25 cellular contexts compared by ENCODE assay signal in genomic region chr2:43011142-43011491, GRCh38.
DNase-seq lines count a peak whose midpoint lies in the region; ATAC-seq, FAIRE-seq and TF ChIP-seq lines count a peak whose summit lies in the region.
"Had no signal": no experiment of that assay in that cellular context is flagged by ENCODE, and none has a peak within 500 bp of the region (broad histone marks: within the 10 kb centered on the region; RNA-seq: fewer than 3 reads in every experiment).

No MANE protein-coding gene starts in this region.

- no peaks in the 10 kb centered on the region for H3K36me3 ChIP-seq in Loucy (ENCODE audit: insufficient read depth, low read length)
- no peaks in the 10 kb centered on the region for H3K36me3 ChIP-seq in mammary epithelial cell (ENCODE audit: insufficient read depth, low read length)
- no peaks in the 10 kb centered on the region for H3K36me3 ChIP-seq in pancreas
- H3K36me3 ChIP-seq in osteoblast (ENCODE audit: insufficient read depth, low read length): no peaks in the 10 kb centered on the region
- H3K36me3 ChIP-seq: spleen had no signal

- H3K9me2 ChIP-seq in Loucy (replicated peaks; ENCODE audit: low read depth, low read length): no peaks in the 10 kb centered on the region

- H3K9ac ChIP-seq in Loucy (ENCODE audit: low read depth, low read length, poor library complexity, severe bottlenecking) (peak overlapping the region; percentile 12), mammary epithelial cell (ENCODE audit: insufficient read depth, low read length) (no peak overlapping the region)

- BruUV-seq in Calu3 (replicated peaks; lab: Mats Ljungman, UMichigan): no TSS peak
- no TSS peak for BruUV-seq in mammary epithelial cell (replicated peaks; lab: Mats Ljungman, UMichigan)

- no peaks in the 10 kb centered on the region for H3K79me2 ChIP-seq in Loucy (ENCODE audit: insufficient read depth, low read length)
- H3K79me2 ChIP-seq in mammary epithelial cell (ENCODE audit: insufficient read depth, low read length): no peaks in the 10 kb centered on the region
- H3K79me2 ChIP-seq in osteoblast (ENCODE audit: insufficient read depth, low read length): no peaks in the 10 kb centered on the region

- H3K27ac ChIP-seq in mammary epithelial cell (ENCODE audit: insufficient read depth, low read depth, low read length) (peak overlapping the region; percentile 19), pancreas (peak overlapping the region in 3 of 4 donors; percentile 6 to 69 (median 59)), osteoblast (ENCODE audit: low read depth, low read length) (no peak overlapping the region)
- H3K27ac ChIP-seq: psoas muscle had no signal

- H4K20me1 ChIP-seq in Loucy (ENCODE audit: insufficient read depth, low read length, poor library complexity, severe bottlenecking): no peaks in the 10 kb centered on the region
- H4K20me1 ChIP-seq in mammary epithelial cell (ENCODE audit: insufficient read depth, low read length): no peaks in the 10 kb centered on the region
- no peaks in the 10 kb centered on the region for H4K20me1 ChIP-seq in osteoblast (ENCODE audit: insufficient read depth, low read length)

- dilution Hi-C loops in mammary epithelial cell (cut with HindIII; ENCODE audit: low sequenced_read_pairs): no loop called here

- no peak overlapping the region for H3K4me3 Mint-ChIP-seq in Calu3 (ENCODE audit: low read depth, unreplicated experiment)
- no peak overlapping the region for H3K4me3 Mint-ChIP-seq in glutamatergic neuron (ENCODE audit: unreplicated experiment)
- H3K4me3 Mint-ChIP-seq: activated B cell treated with CpG ODN at 0.5 μM for 24 hours; activated CD8-positive, alpha-beta T cell treated with anti-CD3 and anti-CD28 coated beads for 36 hours; activated T-cell treated with anti-CD3 and anti-CD28 coated beads, Interleukin-2, amount 50 U/mL, for 4 hours; GM23338; nephron; T-helper 17 cell had no signal

- H2AFZ ChIP-seq in Loucy (ENCODE audit: low read length): peak overlapping the region; percentile 70
- peak overlapping the region; percentile 45 for H2AFZ ChIP-seq in mammary epithelial cell (ENCODE audit: low read depth, low read length)
- H2AFZ ChIP-seq in osteoblast (ENCODE audit: low read length): no peak overlapping the region
- H2AFZ ChIP-seq: GM23338 had no signal

- TF ChIP-seq CTCF in Calu3 (IDR thresholded peaks at IDR 0.05; ENCODE audit: unreplicated experiment) (no peak), Loucy (conservative IDR thresholded peaks at IDR 0.05; ENCODE audit: low read length) (no peak), mammary epithelial cell (conservative IDR thresholded peaks at IDR 0.05 in 1 of 2, IDR thresholded peaks at IDR 0.05 in 1 of 2; ENCODE audit: extremely low read depth in 1 of 2, insufficient read depth in 1 of 2, low read depth in 1 of 2, low read length in 2 of 2) (no peak), pancreas (IDR thresholded peaks at IDR 0.05) (no peak), osteoblast (IDR thresholded peaks at IDR 0.05; ENCODE audit: extremely low read depth, low read depth, low read length) (no peak), glutamatergic neuron (IDR thresholded peaks at IDR 0.05; ENCODE audit: partially characterized antibody, unreplicated experiment) (no peak)

- H3K4me1 Mint-ChIP-seq in Calu3 (ENCODE audit: low read depth, unreplicated experiment) (peaks cover 61% of the 10 kb centered on the region), glutamatergic neuron (ENCODE audit: low read depth, unreplicated experiment) (no peaks in the 10 kb centered on the region)
- H3K4me1 Mint-ChIP-seq: activated B cell treated with CpG ODN at 0.5 μM for 24 hours had no signal

- peak in 1 of 4 donors; percentile 13 for ATAC-seq in pancreas
- ATAC-seq: activated CD8-positive, alpha-beta T cell treated with anti-CD3 and anti-CD28 coated beads for 36 hours; activated T-cell treated with anti-CD3 and anti-CD28 coated beads, Interleukin-2, amount 50 U/mL, for 4 hours; GM23338; T-helper 17 cell had no signal

- H3K4me3 ChIP-seq in Loucy (ENCODE audit: low read length, poor library complexity, severe bottlenecking) (peak overlapping the region; percentile 7), mammary epithelial cell (replicated peaks in 1 of 3; ENCODE audit: insufficient read depth in 1 of 3, low read depth in 2 of 3, low read length in 3 of 3) (no peak overlapping the region), pancreas (no peak overlapping the region), osteoblast (ENCODE audit: insufficient read depth, low read length) (no peak overlapping the region)
- H3K4me3 ChIP-seq: GM23338, psoas muscle, spleen had no signal

- H3F3A ChIP-seq in Loucy (ENCODE audit: low read depth): no peaks in the 10 kb centered on the region

- DNase-seq in Calu3 (no peak), mammary epithelial cell (no peak), pancreas (no peak), osteoblast (ENCODE audit: insufficient read length, low spot score, missing footprints) (no peak), glutamatergic neuron (no peak), 8988T (no peak)
- DNase-seq: activated B cell treated with CpG ODN at 0.5 μM for 24 hours; activated CD8-positive, alpha-beta T cell treated with anti-CD3 and anti-CD28 coated beads for 36 hours; activated naive CD4-positive, alpha-beta T cell treated with anti-CD3 and anti-CD28 coated beads, Interleukin-2, amount 50 U/mL, for 16 hours; activated T-cell treated with anti-CD3 and anti-CD28 coated beads, Interleukin-2, amount 50 U/mL, for 4 hours; hypothalamus; Karpas-422; kidney; NCI-H1092 treated with DMSO at 0.1 percent for 48 hours; NCI-H2171; NCI-H526 treated with DMSO at 0.1 percent for 48 hours; psoas muscle; spleen; stimulated activated CD4-positive, alpha-beta T cell treated with anti-CD3 and anti-CD28 coated beads, Interleukin-4, amount 100 ng/mL, for 4 hours; T-helper 17 cell had no signal

- H3K9me3 Mint-ChIP-seq in Calu3 (ENCODE audit: low read depth, unreplicated experiment): peaks cover 5% of the 10 kb centered on the region
- peaks cover 2% of the 10 kb centered on the region for H3K9me3 Mint-ChIP-seq in glutamatergic neuron (ENCODE audit: unreplicated experiment)

- in situ Hi-C loops in mammary epithelial cell (cut with MboI; ENCODE audit: low sequenced_read_pairs in 2 of 2): no loop called here

- FAIRE-seq in pancreas (lab: Jason Lieb, UNC): no peak
- FAIRE-seq: colon, endometrium, kidney had no signal

- intact Hi-C loops in Calu3 (cut with micrococcal nuclease; ENCODE audit: unreplicated experiment) (no loop called here), mammary epithelial cell (cut with micrococcal nuclease) (no loop called here), pancreas (cut with DNase I) (no loop called here)

- WGBS in mammary epithelial cell (ENCODE audit: low coverage, missing lambda C conversion rate): 58% methylated on average over 1 of the region's 1 CpG
- WGBS in pancreas, 2 donors: 44 to 59% methylated on average over 1 of the region's 1 CpG

- CTCF ChIA-PET in Calu3 (lab: Charles Lee) (interaction anchor here (0.6 to 2.6 kb wide), 7 partner anchors 13 to 218 kb away, joined by 3 to 19 read pairs (median 4); no protein-coding TSS in a partner anchor), mammary epithelial cell (lab: Charles Lee; ENCODE audit: low non-redundant PET) (interaction anchor here (0.6 to 0.8 kb wide), 2 partner anchors 13 to 40 kb away, joined by 3 to 18 read pairs; no protein-coding TSS in a partner anchor)

- H3K4me1 ChIP-seq in Loucy (ENCODE audit: insufficient read depth, low read length, poor library complexity, severe bottlenecking) (peaks cover 46% of the 10 kb centered on the region), mammary epithelial cell (ENCODE audit: insufficient read depth, low read length) (peaks cover 24% of the 10 kb centered on the region), pancreas (peaks cover 0 to 24% (median 11%) of the 10 kb centered on the region in 3 donors), osteoblast (ENCODE audit: insufficient read depth, low read length) (no peaks in the 10 kb centered on the region)

- H3K4me2 ChIP-seq in Loucy (ENCODE audit: low read depth, low read length, poor library complexity, severe bottlenecking): peak overlapping the region; percentile 54
- H3K4me2 ChIP-seq in mammary epithelial cell (ENCODE audit: insufficient read depth, low read depth, low read length): peak overlapping the region; percentile 1
- no peak overlapping the region for H3K4me2 ChIP-seq in osteoblast (ENCODE audit: insufficient read depth, low read length)
- H3K4me2 ChIP-seq: GM23338 had no signal

- H3K9me3 ChIP-seq in Loucy (ENCODE audit: insufficient read depth, low read depth, low read length) (peaks cover 5% of the 10 kb centered on the region; the same call in 1 of the 2 replicates), mammary epithelial cell (replicated peaks; ENCODE audit: insufficient read depth, low read length) (peaks cover 5% of the 10 kb centered on the region), pancreas (no peaks in the 10 kb centered on the region), osteoblast (ENCODE audit: low read depth, low read length) (no peaks in the 10 kb centered on the region)
- H3K9me3 ChIP-seq: psoas muscle had no signal

- H3K36me3 Mint-ChIP-seq in Calu3 (ENCODE audit: insufficient read depth, unreplicated experiment) (peaks cover 26% of the 10 kb centered on the region), glutamatergic neuron (ENCODE audit: unreplicated experiment) (peaks cover 7% of the 10 kb centered on the region)

- H3K27ac Mint-ChIP-seq in Calu3 (ENCODE audit: unreplicated experiment): peak overlapping the region; percentile 98
- no peak overlapping the region for H3K27ac Mint-ChIP-seq in glutamatergic neuron (ENCODE audit: unreplicated experiment)
- H3K27ac Mint-ChIP-seq: activated B cell treated with CpG ODN at 0.5 μM for 24 hours; activated CD8-positive, alpha-beta T cell treated with anti-CD3 and anti-CD28 coated beads for 36 hours; GM23338; nephron; T-helper 17 cell had no signal

- no peaks in the 10 kb centered on the region for H3K27me3 Mint-ChIP-seq in Calu3 (ENCODE audit: unreplicated experiment)
- peaks cover 6% of the 10 kb centered on the region for H3K27me3 Mint-ChIP-seq in glutamatergic neuron (ENCODE audit: unreplicated experiment)
- H3K27me3 Mint-ChIP-seq: activated CD8-positive, alpha-beta T cell treated with anti-CD3 and anti-CD28 coated beads for 36 hours had no signal

- no peaks in the 10 kb centered on the region for H3K27me3 ChIP-seq in Loucy (ENCODE audit: insufficient read depth, low read length, poor library complexity, severe bottlenecking)
- no peaks in the 10 kb centered on the region for H3K27me3 ChIP-seq in mammary epithelial cell (ENCODE audit: insufficient read depth, low read length)
- H3K27me3 ChIP-seq in pancreas: no peaks in the 10 kb centered on the region
- H3K27me3 ChIP-seq in osteoblast (ENCODE audit: insufficient read depth, low read length): no peaks in the 10 kb centered on the region
